Comparison of ENCODE assay signal across 10 cellular contexts in genomic region chr1:41713557-41714327, GRCh38.
DNase-seq lines count a peak whose midpoint lies in the region; ATAC-seq and TF ChIP-seq lines count a peak whose summit lies in the region.
"Had no signal": no experiment of that assay in that cellular context is flagged by ENCODE, and none has a peak within 500 bp of the region (broad histone marks: within the 10 kb centered on the region; RNA-seq: fewer than 3 reads in every experiment).

No MANE protein-coding gene starts in this region.

- no peak for TF ChIP-seq CTCF in kidney epithelial cell (IDR thresholded peaks at IDR 0.05; ENCODE audit: insufficient read depth, low read length, poor library complexity, severe bottlenecking)

- CTCF ChIA-PET in activated CD8-positive, alpha-beta T cell treated with anti-CD3 and anti-CD28 coated beads, Interleukin-2, amount 10 ng/mL, durations not matched to agents 7 days and 5 days (lab: Charles Lee) = no interaction called here

- no peaks in the 10 kb centered on the region for H3K79me2 ChIP-seq in ACC112 (ENCODE audit: control insufficient read depth, insufficient read depth, low read length, unreplicated experiment)

- no peaks in the 10 kb centered on the region for H3K27me3 ChIP-seq in ACC112 (ENCODE audit: insufficient read depth, low read length)
- no peaks in the 10 kb centered on the region for H3K27me3 ChIP-seq in kidney epithelial cell (ENCODE audit: control insufficient read depth, insufficient read depth, low read length)
- H3K27me3 ChIP-seq: spleen, upper lobe of left lung had no signal

- no peaks in the 10 kb centered on the region for H3K9me3 Mint-ChIP-seq in activated CD8-positive, alpha-beta T cell treated with anti-CD3 and anti-CD28 coated beads, Interleukin-2, amount 10 ng/mL, durations not matched to agents 7 days and 5 days (ENCODE audit: insufficient read depth)

- peaks cover 19% of the 10 kb centered on the region for H3K4me1 Mint-ChIP-seq in activated CD8-positive, alpha-beta T cell treated with anti-CD3 and anti-CD28 coated beads, Interleukin-2, amount 10 ng/mL, durations not matched to agents 7 days and 5 days (ENCODE audit: low read depth)

- H3K27me3 Mint-ChIP-seq in activated CD8-positive, alpha-beta T cell treated with anti-CD3 and anti-CD28 coated beads, Interleukin-2, amount 10 ng/mL, durations not matched to agents 7 days and 5 days (ENCODE audit: low read depth) = no peaks in the 10 kb centered on the region

- POLR2A ChIA-PET in activated CD8-positive, alpha-beta T cell treated with anti-CD3 and anti-CD28 coated beads, Interleukin-2, amount 10 ng/mL, durations not matched to agents 7 days and 5 days (lab: Charles Lee) = interaction anchor here (0.7 kb wide), 1 partner anchor 75 kb away, joined by 3 read pairs; no protein-coding TSS in a partner anchor

- H3K4me3 Mint-ChIP-seq in activated CD8-positive, alpha-beta T cell treated with anti-CD3 and anti-CD28 coated beads, Interleukin-2, amount 10 ng/mL, durations not matched to agents 7 days and 5 days = no peak overlapping the region

- H3K36me3 ChIP-seq in ACC112 (ENCODE audit: insufficient read depth, low read length) (no peaks in the 10 kb centered on the region), kidney epithelial cell (ENCODE audit: control insufficient read depth, insufficient read depth, low read length) (no peaks in the 10 kb centered on the region)
- H3K36me3 ChIP-seq: spleen, upper lobe of left lung had no signal

- no peaks in the 10 kb centered on the region for H3K36me3 Mint-ChIP-seq in activated CD8-positive, alpha-beta T cell treated with anti-CD3 and anti-CD28 coated beads, Interleukin-2, amount 10 ng/mL, durations not matched to agents 7 days and 5 days (ENCODE audit: low read depth)

- H2AFZ ChIP-seq in ACC112 (ENCODE audit: low read length, unreplicated experiment) = no peak overlapping the region

- ATAC-seq in HG02763 (IDR thresholded peaks at IDR 0.05; ENCODE audit: unreplicated experiment) = no peak
- no peak for ATAC-seq in activated CD8-positive, alpha-beta T cell treated with anti-CD3 and anti-CD28 coated beads, Interleukin-2, amount 10 ng/mL, durations not matched to agents 7 days and 5 days
- no peak for ATAC-seq in GM18498 (IDR thresholded peaks at IDR 0.05; ENCODE audit: unreplicated experiment)

- peak overlapping the region; percentile 44; the same call in 1 of the 2 replicates for H3K27ac ChIP-seq in ACC112 (ENCODE audit: low read depth, low read length)
- H3K27ac ChIP-seq: spleen, upper lobe of left lung had no signal

- peaks cover 23% of the 10 kb centered on the region for H3K4me1 ChIP-seq in ACC112 (ENCODE audit: control insufficient read depth, insufficient read depth, low read length, unreplicated experiment)
- H3K4me1 ChIP-seq: upper lobe of left lung had no signal

- DNase-seq in HS-5 (ENCODE audit: low read depth) = peak; percentile 70
- DNase-seq in amniotic epithelial cell (ENCODE audit: low read depth) = peak; percentile 89
- DNase-seq in kidney epithelial cell (ENCODE audit: low read depth) = peak; percentile 63
- DNase-seq in activated CD8-positive, alpha-beta T cell treated with anti-CD3 and anti-CD28 coated beads, Interleukin-2, amount 10 ng/mL, durations not matched to agents 7 days and 5 days = no peak
- DNase-seq in OCI-M1 (lab: John Stamatoyannopoulos, UW) = no peak
- DNase-seq: spleen, upper lobe of left lung had no signal

- H3K4me3 ChIP-seq in ACC112 (ENCODE audit: low read depth, low read length) (no peak overlapping the region), kidney epithelial cell (ENCODE audit: low read depth, low read length) (no peak overlapping the region)
- H3K4me3 ChIP-seq: spleen, upper lobe of left lung had no signal

- H3K27ac Mint-ChIP-seq in activated CD8-positive, alpha-beta T cell treated with anti-CD3 and anti-CD28 coated beads, Interleukin-2, amount 10 ng/mL, durations not matched to agents 7 days and 5 days = no peak overlapping the region

Comparison
In these comparisons a context has a peak if more than half of its experiments do, and no peak if none do; other contexts are left out.
1. DNase-seq: peak in HS-5 (single experiment), amniotic epithelial cell (single experiment) and kidney epithelial cell (single experiment); none in activated CD8-positive, alpha-beta T cell treated with anti-CD3 and anti-CD28 coated beads, Interleukin-2, amount 10 ng/mL, durations not matched to agents 7 days and 5 days (single experiment) and OCI-M1 (single experiment).